Comparison of ENCODE assay signal across 18 cellular contexts in genomic region chr13:62300021-62300420, GRCh38.
DNase-seq lines count a peak whose midpoint lies in the region; ATAC-seq, FAIRE-seq and TF ChIP-seq lines count a peak whose summit lies in the region.
"Had no signal": no experiment of that assay in that cellular context is flagged by ENCODE, and none has a peak within 500 bp of the region (broad histone marks: within the 10 kb centered on the region; RNA-seq: fewer than 3 reads in every experiment).

No MANE protein-coding gene starts in this region.

- no peaks in the 10 kb centered on the region for H3K36me3 Mint-ChIP-seq in WTC11

- no peaks in the 10 kb centered on the region; the same call in 1 of the 2 replicates for H3K9me3 ChIP-seq in OCI-LY7 (ENCODE audit: low read length)
- no peaks in the 10 kb centered on the region for H3K9me3 ChIP-seq in neural cell (ENCODE audit: low read length)
- H3K9me3 ChIP-seq: A549, Caco-2 had no signal

- DNase-seq in GM12891 (ENCODE audit: insufficient read length, low spot score) (no peak), NCI-H146 treated with DMSO at 0.1 percent for 48 hours (lab: John Stamatoyannopoulos, UW; ENCODE audit: unreplicated experiment) (peak; percentile 24), OCI-LY7 (ENCODE audit: low spot score) (no peak), WTC11 (ENCODE audit: low spot score) (no peak)
- DNase-seq in stimulated activated naive CD8-positive, alpha-beta T cell treated with anti-CD3 and anti-CD28 coated beads, Interleukin-15, Interleukin-2, amounts not matched to agents 100 U/mL and 50 U/mL, for 24 hours: no peak
- DNase-seq: Caco-2; CD4-positive, alpha-beta T cell; MM.1S; NCI-H1092; NCI-H1694; NCI-H2081 treated with DMSO at 0.1 percent for 48 hours; NCI-H526 had no signal

- BruUV-seq in OCI-LY7 (replicated peaks; lab: Mats Ljungman, UMichigan): no TSS peak

- intact Hi-C loops in OCI-LY7 (cut with micrococcal nuclease; ENCODE audit: unreplicated experiment): no loop called here

- no peaks in the 10 kb centered on the region for H4K20me1 ChIP-seq in OCI-LY7 (ENCODE audit: insufficient read depth, low read length)
- H4K20me1 ChIP-seq in neural cell (ENCODE audit: insufficient read depth): no peaks in the 10 kb centered on the region

- no peak overlapping the region for H3K4me3 ChIP-seq in OCI-LY7 (ENCODE audit: low read depth, low read length, poor library complexity, severe bottlenecking)
- H3K4me3 ChIP-seq in neural cell (ENCODE audit: low read length): no peak overlapping the region
- H3K4me3 ChIP-seq: A549 had no signal

- no peak overlapping the region for H3K9ac ChIP-seq in neural cell (ENCODE audit: low read length)

- no peaks in the 10 kb centered on the region for H3K27me3 Mint-ChIP-seq in WTC11 (ENCODE audit: low read depth)
- H3K27me3 Mint-ChIP-seq: CD4-positive, alpha-beta T cell had no signal

- H3K4me2 ChIP-seq in OCI-LY7 (ENCODE audit: low read length) (no peak overlapping the region), neural cell (ENCODE audit: low read length) (no peak overlapping the region)
- H3K4me2 ChIP-seq: A549 had no signal

- no peak for TF ChIP-seq CTCF in OCI-LY7 (conservative IDR thresholded peaks at IDR 0.05; ENCODE audit: low read length)
- TF ChIP-seq CTCF in neural cell (IDR thresholded peaks at IDR 0.05; ENCODE audit: poor library complexity, severe bottlenecking): no peak
- no peak for TF ChIP-seq CTCF in WTC11 (IDR thresholded peaks at IDR 0.05)

- no peak overlapping the region for H3K4me3 Mint-ChIP-seq in WTC11
- H3K4me3 Mint-ChIP-seq: CD4-positive, alpha-beta T cell; T-helper 1 cell treated with Interleukin-12 subunit alpha and Interleukin-12 subunit beta and Interleukin-4 antibody, amounts not matched to agents 30 μg/mL and 1 μg/mL, for 36 hours had no signal

- H3K36me3 ChIP-seq in OCI-LY7 (ENCODE audit: insufficient read depth, low read length) (no peaks in the 10 kb centered on the region; the same call in 1 of the 2 replicates), neural cell (ENCODE audit: insufficient read depth, low read length) (no peaks in the 10 kb centered on the region)

- no peaks in the 10 kb centered on the region for H3K27me3 ChIP-seq in neural cell (ENCODE audit: insufficient read depth, low read depth, low read length)

- peak overlapping the region; percentile 11; the same call in 1 of the 2 replicates for H2AFZ ChIP-seq in OCI-LY7 (ENCODE audit: low read length)
- H2AFZ ChIP-seq in neural cell (ENCODE audit: low read depth, low read length): no peak overlapping the region

- peak; percentile 23 for FAIRE-seq in GM12891 (lab: Jason Lieb, UNC)
- FAIRE-seq: A549, RCC 7860 had no signal

- CTCF ChIA-PET in OCI-LY7 (lab: Charles Lee; ENCODE audit: unreplicated experiment) (no interaction called here), WTC11 (lab: Charles Lee) (no interaction called here)

- H3K9me2 ChIP-seq in OCI-LY7 (ENCODE audit: insufficient read depth, low read length): no peaks in the 10 kb centered on the region
- H3K9me2 ChIP-seq in neural cell (ENCODE audit: insufficient read depth, low read length): no peaks in the 10 kb centered on the region

- H3K79me2 ChIP-seq in OCI-LY7 (ENCODE audit: insufficient read depth, low read depth, low read length) (no peaks in the 10 kb centered on the region), neural cell (replicated peaks; ENCODE audit: insufficient read depth, low read length) (no peaks in the 10 kb centered on the region)

- ATAC-seq in WTC11 (no peak), GM19455 (IDR thresholded peaks at IDR 0.05; ENCODE audit: unreplicated experiment) (no peak)
- ATAC-seq in stimulated activated naive CD8-positive, alpha-beta T cell treated with anti-CD3 and anti-CD28 coated beads, Interleukin-15, Interleukin-2, amounts not matched to agents 100 U/mL and 50 U/mL, for 24 hours: no peak
- ATAC-seq: A549, Right ventricle myocardium inferior had no signal

- H3K4me1 Mint-ChIP-seq in WTC11: no peaks in the 10 kb centered on the region

- TF ChIP-seq RAD21 in neural cell (conservative IDR thresholded peaks at IDR 0.05): no peak

- peak; percentile 43 for TF ChIP-seq EP300 in neural cell (conservative IDR thresholded peaks at IDR 0.05; ENCODE audit: poor library complexity, severe bottlenecking)

- H3K27ac Mint-ChIP-seq in WTC11: no peak overlapping the region
- H3K27ac Mint-ChIP-seq: CD4-positive, alpha-beta T cell; T-helper 1 cell treated with Interleukin-12 subunit alpha and Interleukin-12 subunit beta and Interleukin-4 antibody, amounts not matched to agents 30 μg/mL and 1 μg/mL, for 36 hours had no signal

- POLR2A ChIA-PET in OCI-LY7 (lab: Charles Lee) (interaction anchor here (0.9 to 1.6 kb wide), 7 partner anchors 8 to 177 kb away, joined by 3 to 6 read pairs (median 3); no protein-coding TSS in a partner anchor), WTC11 (lab: Charles Lee) (no interaction called here)

- peaks cover 8% of the 10 kb centered on the region for H3K4me1 ChIP-seq in OCI-LY7 (ENCODE audit: insufficient read depth, low read length, poor library complexity, severe bottlenecking)
- H3K4me1 ChIP-seq: A549, Caco-2 had no signal

- H3K9me3 Mint-ChIP-seq in WTC11: no peaks in the 10 kb centered on the region
- H3K9me3 Mint-ChIP-seq: T-helper 1 cell treated with Interleukin-12 subunit alpha and Interleukin-12 subunit beta and Interleukin-4 antibody, amounts not matched to agents 30 μg/mL and 1 μg/mL, for 36 hours had no signal

- H3K27ac ChIP-seq in OCI-LY7 (ENCODE audit: low read depth, low read length, poor library complexity, severe bottlenecking) (no peak overlapping the region), neural cell (ENCODE audit: low read length) (no peak overlapping the region)
- H3K27ac ChIP-seq: A549 had no signal

- no peak for TF ChIP-seq POLR2A in GM12891 (IDR thresholded peaks at IDR 0.05; ENCODE audit: low read depth, low read length)

- no peaks in the 10 kb centered on the region for H3F3A ChIP-seq in neural cell (ENCODE audit: insufficient read depth, low read length, poor library complexity, severe bottlenecking)

TF ChIP-seq in GM12891, 5 proteins besides CTCF, POLR2A, EP300 and RAD21:
- TF ChIP-seq SPI1 (IDR thresholded peaks at IDR 0.05; ENCODE audit: low read depth, low read length) (no peak), POU2F2 (IDR thresholded peaks at IDR 0.05; ENCODE audit: low read depth, low read length) (no peak), POLR2AphosphoS5 (IDR thresholded peaks at IDR 0.05; ENCODE audit: low read depth, low read length) (no peak), TAF1 (IDR thresholded peaks at IDR 0.05; ENCODE audit: low read depth, low read length) (no peak)
TF ChIP-seq in GM12891: peak in this region for 0.

TF ChIP-seq in neural cell, 6 proteins besides CTCF, POLR2A, EP300 and RAD21 (continues in another document):
- no peak for TF ChIP-seq REST (IDR thresholded peaks at IDR 0.05; ENCODE audit: borderline replicate concordance)
- TF ChIP-seq POLR2AphosphoS5 (IDR thresholded peaks at IDR 0.05): no peak
- TF ChIP-seq MXI1 (conservative IDR thresholded peaks at IDR 0.05; ENCODE audit: poor library complexity, severe bottlenecking): no peak

TF ChIP-seq in WTC11, 78 proteins besides CTCF, POLR2A, EP300 and RAD21 (continues in another document):
- TF ChIP-seq SMAD3 (CRISPR knock-in tag; IDR thresholded peaks at IDR 0.05; ENCODE audit: borderline replicate concordance) (no peak), ZNF671 (CRISPR knock-in tag; IDR thresholded peaks at IDR 0.05) (no peak), AFF4 (CRISPR knock-in tag; IDR thresholded peaks at IDR 0.05; ENCODE audit: borderline replicate concordance) (no peak), ATF6 (CRISPR knock-in tag; IDR thresholded peaks at IDR 0.05) (no peak), TEAD4 (CRISPR knock-in tag; IDR thresholded peaks at IDR 0.05) (no peak), IRF2 (CRISPR knock-in tag; IDR thresholded peaks at IDR 0.05; ENCODE audit: borderline replicate concordance, low read depth) (no peak), FOXP1 (CRISPR knock-in tag; IDR thresholded peaks at IDR 0.05; ENCODE audit: borderline replicate concordance) (no peak), TEAD1 (CRISPR knock-in tag; IDR thresholded peaks at IDR 0.05) (no peak)
